Comparison of ENCODE assay signal across 21 cellular contexts in genomic region chr12:560666-561065, GRCh38.
A peak's percentile ranks its signal among the peaks of the same experiment; 100 is the strongest.
DNase-seq lines count a peak whose midpoint lies in the region; ATAC-seq and TF ChIP-seq lines count a peak whose summit lies in the region.
"Had no signal": no experiment of that assay in that cellular context is flagged by ENCODE, and none has a peak within 500 bp of the region (broad histone marks: within the 10 kb centered on the region; RNA-seq: fewer than 3 reads in every experiment).

No MANE protein-coding gene starts in this region.

- no peaks in the 10 kb centered on the region for H3K36me3 ChIP-seq in HCT116 (ENCODE audit: control insufficient read depth in 1 of 2, insufficient read depth in 2 of 2, low read length in 2 of 2)
- H3K36me3 ChIP-seq in Panc1 (ENCODE audit: control insufficient read depth, insufficient read depth, low read length): no peaks in the 10 kb centered on the region
- H3K36me3 ChIP-seq: vagina had no signal

- ATAC-seq in HCT116 (peak; percentile 52), Panc1 (0 out of 2 replicates have a peak, but pooled peaks have one; percentile 24), naive B cell (ENCODE audit: low read depth in 2 of 2) (peak; percentile 35 to 37)
- ATAC-seq: activated T-cell treated with anti-CD3 and anti-CD28 coated beads, Interleukin-2, amount 50 U/mL, for 4 hours had no signal

- H3K4me2 ChIP-seq in HCT116 (ENCODE audit: low read length): no peak overlapping the region

- no peaks in the 10 kb centered on the region for H3K9me2 ChIP-seq in HCT116 (ENCODE audit: insufficient read depth)

- no peak overlapping the region for H3K27ac Mint-ChIP-seq in naive B cell
- no peak overlapping the region for H3K27ac Mint-ChIP-seq in HFFc6
- H3K27ac Mint-ChIP-seq: activated CD4-positive, alpha-beta memory T cell treated with anti-CD3 and anti-CD28 coated beads for 36 hours had no signal

- H3K36me3 Mint-ChIP-seq in naive B cell: no peaks in the 10 kb centered on the region
- no peaks in the 10 kb centered on the region for H3K36me3 Mint-ChIP-seq in HFFc6 (ENCODE audit: low read depth)
- H3K36me3 Mint-ChIP-seq: activated CD4-positive, alpha-beta memory T cell treated with anti-CD3 and anti-CD28 coated beads for 36 hours had no signal

- H3K9ac ChIP-seq in HCT116 (ENCODE audit: low read length): no peak overlapping the region

- in situ Hi-C loops in Panc1 (cut with HindIII; ENCODE audit: low pct_unique_long_range_greater_than_20kb, low sequenced_read_pairs): no loop called here

- H3K9me3 Mint-ChIP-seq in naive B cell (no peaks in the 10 kb centered on the region), HFFc6 (no peaks in the 10 kb centered on the region)
- H3K9me3 Mint-ChIP-seq: activated CD4-positive, alpha-beta memory T cell treated with anti-CD3 and anti-CD28 coated beads for 36 hours; activated T-cell treated with anti-CD3 and anti-CD28 coated beads, Interleukin-2, amount 50 U/mL, for 4 hours had no signal

- H3K27me3 ChIP-seq in HCT116 (ENCODE audit: insufficient read depth, low read length): no peaks in the 10 kb centered on the region
- no peaks in the 10 kb centered on the region for H3K27me3 ChIP-seq in Panc1 (ENCODE audit: control insufficient read depth, insufficient read depth, low read length)
- H3K27me3 ChIP-seq: vagina had no signal

- DNase-seq in NCI-H2081 (lab: John Stamatoyannopoulos, UW) (peak; percentile 25 to 46), NCI-H2081 treated with DMSO at 0.1 percent for 48 hours (lab: John Stamatoyannopoulos, UW) (no peak), HCT116 (ENCODE audit: low read depth, low spot score) (no peak), Panc1 (ENCODE audit: low read depth, low spot score) (no peak), naive B cell (no peak), HFFc6 (no peak), T-helper 2 cell (no peak)
- no peak for DNase-seq in activated CD8-positive, alpha-beta memory T cell treated with anti-CD3 and anti-CD28 coated beads, Interleukin-2, amount 50 U/mL, for 4 hours
- DNase-seq: activated CD4-positive, alpha-beta memory T cell treated with anti-CD3 and anti-CD28 coated beads for 36 hours; activated naive CD4-positive, alpha-beta T cell treated with anti-CD3 and anti-CD28 coated beads, Interleukin-2, amount 50 U/mL, for 16 hours; activated T-cell treated with anti-CD3 and anti-CD28 coated beads, Interleukin-2, amount 50 U/mL, for 4 hours; CD4-positive, alpha-beta memory T cell; effector memory CD4-positive, alpha-beta T cell; head of caudate nucleus; KG1; left ventricle myocardium inferior; NCI-H1048; SIG-M5; T-helper 1 cell had no signal

- H3K4me1 Mint-ChIP-seq in naive B cell (peaks cover 27 to 32% (median 32%) of the 10 kb centered on the region in 3 donors), HFFc6 (ENCODE audit: low read depth) (peaks cover 10% of the 10 kb centered on the region)

- no peaks in the 10 kb centered on the region for H3K79me2 ChIP-seq in HCT116 (ENCODE audit: insufficient read depth, low read length)

- TF ChIP-seq CTCF in HCT116 (IDR thresholded peaks at IDR 0.05 in 2 of 3, conservative IDR thresholded peaks at IDR 0.05 in 1 of 3; ENCODE audit: borderline replicate concordance in 1 of 3, insufficient read depth in 1 of 3, low read depth in 2 of 3, low read length in 2 of 3) (no peak), Panc1 (IDR thresholded peaks at IDR 0.05) (no peak), HFFc6 (IDR thresholded peaks at IDR 0.05) (no peak)

- H2AFZ ChIP-seq in HCT116 (ENCODE audit: low read depth, low read length, poor library complexity, severe bottlenecking): no peak overlapping the region

- intact Hi-C loops in HCT116 (cut with micrococcal nuclease): no loop called here
- intact Hi-C loops in Panc1 (cut with micrococcal nuclease; ENCODE audit: unreplicated experiment): no loop called here

- H4K20me1 ChIP-seq in HCT116 (ENCODE audit: insufficient read depth): no peaks in the 10 kb centered on the region

- H3K4me3 ChIP-seq in HCT116 (replicated peaks in 1 of 2; ENCODE audit: low read depth in 1 of 2, low read length in 2 of 2) (no peak overlapping the region), Panc1 (ENCODE audit: low read depth in 2 of 2, low read length in 2 of 2) (no peak overlapping the region)
- H3K4me3 ChIP-seq: vagina had no signal

- TF ChIP-seq RAD21 in HCT116 (IDR thresholded peaks at IDR 0.05; ENCODE audit: low read depth): no peak

- H3K27ac ChIP-seq in HCT116 (ENCODE audit: low read depth, low read length) (no peak overlapping the region), Panc1 (ENCODE audit: low read length) (no peak overlapping the region)
- H3K27ac ChIP-seq: vagina, VCaP had no signal

- no peaks in the 10 kb centered on the region for H3K4me1 ChIP-seq in HCT116 (ENCODE audit: control insufficient read depth in 1 of 2, insufficient read depth in 2 of 2, low read length in 2 of 2)
- no peaks in the 10 kb centered on the region for H3K4me1 ChIP-seq in Panc1 (ENCODE audit: control insufficient read depth, insufficient read depth, low read length)
- H3K4me1 ChIP-seq: vagina had no signal

- TF ChIP-seq POLR2A in HCT116 (IDR thresholded peaks at IDR 0.05; ENCODE audit: borderline replicate concordance, extremely low read depth, insufficient read depth, insufficient read length): no peak

- BruUV-seq in HCT116 (replicated peaks; lab: Mats Ljungman, UMichigan): no TSS peak
- no TSS peak for BruUV-seq in Panc1 (replicated peaks; lab: Mats Ljungman, UMichigan)

- H3K4me3 Mint-ChIP-seq in naive B cell: no peak overlapping the region
- H3K4me3 Mint-ChIP-seq in HFFc6: no peak overlapping the region
- H3K4me3 Mint-ChIP-seq: activated CD4-positive, alpha-beta memory T cell treated with anti-CD3 and anti-CD28 coated beads for 36 hours; activated T-cell treated with anti-CD3 and anti-CD28 coated beads, Interleukin-2, amount 50 U/mL, for 4 hours had no signal

- POLR2A ChIA-PET in HCT116 (lab: Charles Lee) (no interaction called here), Panc1 (lab: Charles Lee) (no interaction called here)

- RAD21 ChIA-PET in HCT116 (lab: Charles Lee; ENCODE audit: low non-redundant PET in 1 of 2, low total read pairs in 2 of 2, uncharacterized antibody in 2 of 2, unreplicated experiment in 2 of 2): no interaction called here

- CTCF ChIA-PET in HCT116 (lab: Charles Lee) (no interaction called here), Panc1 (lab: Charles Lee) (no interaction called here)

- no peaks in the 10 kb centered on the region for H3K9me3 ChIP-seq in HCT116 (ENCODE audit: control insufficient read depth in 1 of 2, insufficient read depth in 1 of 2, low read depth in 1 of 2, low read length in 2 of 2)
- no peaks in the 10 kb centered on the region for H3K9me3 ChIP-seq in Panc1 (ENCODE audit: control insufficient read depth, insufficient read depth, low read depth, low read length)
- H3K9me3 ChIP-seq: left ventricle myocardium inferior, vagina had no signal

- peaks cover 6 to 9% (median 7%) of the 10 kb centered on the region in 3 donors for H3K27me3 Mint-ChIP-seq in naive B cell
- H3K27me3 Mint-ChIP-seq in HFFc6 (ENCODE audit: insufficient read depth): peaks cover 45% of the 10 kb centered on the region
- H3K27me3 Mint-ChIP-seq: activated CD4-positive, alpha-beta memory T cell treated with anti-CD3 and anti-CD28 coated beads for 36 hours; CD4-positive, alpha-beta memory T cell had no signal

TF ChIP-seq in HCT116, 20 proteins besides CTCF, POLR2A, EP300 and RAD21:
- TF ChIP-seq MAX (IDR thresholded peaks at IDR 0.05) (no peak), TCF7L2 (IDR thresholded peaks at IDR 0.05; ENCODE audit: borderline replicate concordance, extremely low read depth, insufficient read depth, insufficient read length) (no peak), POLR2AphosphoS5 (IDR thresholded peaks at IDR 0.05; ENCODE audit: low read depth, low read length) (no peak), ELF1 (IDR thresholded peaks at IDR 0.05; ENCODE audit: borderline replicate concordance, low read depth) (no peak), ZBTB33 (IDR thresholded peaks at IDR 0.05; ENCODE audit: extremely low read depth, insufficient replicate concordance, low read length) (no peak), CEBPB (IDR thresholded peaks at IDR 0.05; ENCODE audit: low read depth) (no peak), ZNF274 (IDR thresholded peaks at IDR 0.05; ENCODE audit: low read depth, low read length) (no peak)

Comparison
In these comparisons a context has a peak if more than half of its experiments do, and no peak if none do; other contexts are left out.
1. DNase-seq: peak in NCI-H2081 (2 of 2); none in NCI-H2081 treated with DMSO at 0.1 percent for 48 hours (single experiment), HCT116 (single experiment), Panc1 (single experiment), naive B cell (single experiment), activated CD8-positive, alpha-beta memory T cell treated with anti-CD3 and anti-CD28 coated beads, Interleukin-2, amount 50 U/mL, for 4 hours (single experiment), HFFc6 (single experiment) and T-helper 2 cell (0 of 5).
2. Peak in every context shown above with its lines, with median percentiles within 50 percentile points of each other: ATAC-seq.